In the genomic region with DNA sequence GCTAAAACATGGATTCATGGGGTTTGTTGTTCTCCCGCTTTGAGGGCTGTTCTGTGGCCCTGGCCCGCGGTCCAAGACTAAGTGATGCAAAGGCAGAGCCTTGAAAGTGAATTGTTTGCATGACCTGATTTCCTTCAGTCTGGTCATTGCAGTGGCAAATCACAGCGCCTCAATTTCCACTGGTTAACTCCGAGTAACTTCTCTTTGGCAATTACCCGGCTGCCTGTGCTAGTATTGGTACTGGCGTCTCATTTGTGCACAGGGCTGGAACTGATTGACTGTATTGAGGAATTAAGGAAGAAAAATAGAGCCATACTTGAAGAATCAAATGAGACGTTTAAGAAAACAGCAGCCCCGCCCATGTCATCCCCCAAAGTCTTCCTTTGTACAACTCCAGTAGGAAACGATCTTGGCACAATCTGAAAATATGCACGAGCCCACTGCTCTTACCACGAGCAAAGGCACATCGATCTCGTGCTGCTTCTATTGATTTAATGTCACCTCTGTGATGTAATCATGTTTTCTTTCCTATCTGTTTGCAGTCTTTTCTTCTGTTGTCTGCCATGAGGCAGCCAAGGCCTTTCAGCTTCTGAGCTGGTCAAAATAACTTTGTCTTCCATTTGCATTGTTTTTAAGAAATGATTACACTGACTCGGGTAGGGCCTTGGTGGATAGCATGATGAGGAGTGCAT, we compare ENCODE assay signal across 27 cellular contexts.
"Had no signal": no experiment of that assay in that cellular context is flagged by ENCODE, and none has a peak within 500 bp of the region (broad histone marks: within the 10 kb centered on the region; RNA-seq: fewer than 3 reads in every experiment).

No MANE protein-coding gene starts in this region.

- H3K36me3 ChIP-seq: ascending aorta, cardiac muscle cell, esophagus squamous epithelium, heart right ventricle, left ventricle myocardium inferior, pancreas, right atrium auricular region, tibial nerve, WERI-Rb-1 had no signal

- DNase-seq: activated CD4-positive, alpha-beta memory T cell treated with anti-CD3 and anti-CD28 coated beads for 36 hours; activated CD4-positive, alpha-beta T cell treated with anti-CD3 and anti-CD28 coated beads, Interleukin-2, amount 10 ng/mL, durations not matched to agents 24 days and 14 days; activated CD4-positive, CD25-positive, alpha-beta regulatory T cell treated with anti-CD3 and anti-CD28 coated beads, Interleukin-2, amount 50 U/mL, for 72 hours; activated gamma-delta T cell; activated naive CD4-positive, alpha-beta T cell treated with anti-CD3 and anti-CD28 coated beads, Interleukin-2, amount 10 ng/mL, durations not matched to agents 7 days and 5 days; activated naive CD8-positive, alpha-beta T cell treated with anti-CD3 and anti-CD28 coated beads, Interleukin-2, amount 10 ng/mL, durations not matched to agents 7 days and 5 days; cerebellar nuclear complex; cortex of kidney; esophagus squamous epithelium; foreskin melanocyte; heart right ventricle; kidney glomerular epithelial cell; left ventricle myocardium inferior; naive thymus-derived CD4-positive, alpha-beta T cell; pancreas; stimulated activated CD4-positive, alpha-beta T cell treated with anti-CD3 and anti-CD28 coated beads, Interleukin-15, amount 100 ng/mL, for 24 hours; stimulated activated naive CD4-positive, alpha-beta T cell treated with Interleukin-2 at 50 U/mL for 16 hours; T-helper 17 cell; T1000; WERI-Rb-1 had no signal

- H3K4me3 Mint-ChIP-seq: activated CD4-positive, alpha-beta memory T cell treated with anti-CD3 and anti-CD28 coated beads for 36 hours; activated CD4-positive, alpha-beta T cell treated with anti-CD3 and anti-CD28 coated beads, Interleukin-2, amount 10 ng/mL, durations not matched to agents 24 days and 14 days; activated naive CD4-positive, alpha-beta T cell treated with anti-CD3 and anti-CD28 coated beads, Interleukin-2, amount 10 ng/mL, durations not matched to agents 7 days and 5 days; activated naive CD8-positive, alpha-beta T cell treated with anti-CD3 and anti-CD28 coated beads, Interleukin-2, amount 10 ng/mL, durations not matched to agents 7 days and 5 days; brain; naive thymus-derived CD4-positive, alpha-beta T cell; T-helper 17 cell had no signal

- H3K27me3 ChIP-seq: ascending aorta, cardiac muscle cell, pancreas, right atrium auricular region, tibial nerve had no signal

- H3K27ac ChIP-seq: ascending aorta, cardiac muscle cell, esophagus squamous epithelium, heart right ventricle, left ventricle myocardium inferior, pancreas, psoas muscle, right atrium auricular region, tibial nerve, WERI-Rb-1 had no signal

- ATAC-seq: heart right ventricle; naive thymus-derived CD4-positive, alpha-beta T cell; pancreas; psoas muscle; SK-N-SH treated with all-trans-retinoic acid at 6 μM for 48 hours; T-helper 17 cell had no signal

- H3K4me3 ChIP-seq: ascending aorta, cardiac muscle cell, esophagus squamous epithelium, heart right ventricle, left ventricle myocardium inferior, pancreas, psoas muscle, right atrium auricular region, tibial nerve had no signal

- H3K27ac Mint-ChIP-seq: activated CD4-positive, alpha-beta memory T cell treated with anti-CD3 and anti-CD28 coated beads for 36 hours; activated CD4-positive, alpha-beta T cell treated with anti-CD3 and anti-CD28 coated beads, Interleukin-2, amount 10 ng/mL, durations not matched to agents 24 days and 14 days; activated naive CD4-positive, alpha-beta T cell treated with anti-CD3 and anti-CD28 coated beads, Interleukin-2, amount 10 ng/mL, durations not matched to agents 7 days and 5 days; activated naive CD8-positive, alpha-beta T cell treated with anti-CD3 and anti-CD28 coated beads, Interleukin-2, amount 10 ng/mL, durations not matched to agents 7 days and 5 days; brain; naive thymus-derived CD4-positive, alpha-beta T cell; T-helper 17 cell had no signal

- H3K36me3 Mint-ChIP-seq: activated CD4-positive, alpha-beta memory T cell treated with anti-CD3 and anti-CD28 coated beads for 36 hours; activated naive CD4-positive, alpha-beta T cell treated with anti-CD3 and anti-CD28 coated beads, Interleukin-2, amount 10 ng/mL, durations not matched to agents 7 days and 5 days; activated naive CD8-positive, alpha-beta T cell treated with anti-CD3 and anti-CD28 coated beads, Interleukin-2, amount 10 ng/mL, durations not matched to agents 7 days and 5 days; brain; naive thymus-derived CD4-positive, alpha-beta T cell had no signal

- H3K4me1 Mint-ChIP-seq: activated CD4-positive, alpha-beta T cell treated with anti-CD3 and anti-CD28 coated beads, Interleukin-2, amount 10 ng/mL, durations not matched to agents 24 days and 14 days; activated naive CD4-positive, alpha-beta T cell treated with anti-CD3 and anti-CD28 coated beads, Interleukin-2, amount 10 ng/mL, durations not matched to agents 7 days and 5 days; activated naive CD8-positive, alpha-beta T cell treated with anti-CD3 and anti-CD28 coated beads, Interleukin-2, amount 10 ng/mL, durations not matched to agents 7 days and 5 days; brain; naive thymus-derived CD4-positive, alpha-beta T cell; T-helper 17 cell had no signal

- H3K4me1 ChIP-seq: ascending aorta, esophagus squamous epithelium, heart right ventricle, left ventricle myocardium inferior, pancreas, psoas muscle, right atrium auricular region, tibial nerve had no signal

- H3K9me3 ChIP-seq: ascending aorta, esophagus squamous epithelium, heart right ventricle, pancreas, psoas muscle, right atrium auricular region had no signal

- H3K9me3 Mint-ChIP-seq: activated CD4-positive, alpha-beta memory T cell treated with anti-CD3 and anti-CD28 coated beads for 36 hours; activated CD4-positive, alpha-beta T cell treated with anti-CD3 and anti-CD28 coated beads, Interleukin-2, amount 10 ng/mL, durations not matched to agents 24 days and 14 days; activated naive CD4-positive, alpha-beta T cell treated with anti-CD3 and anti-CD28 coated beads, Interleukin-2, amount 10 ng/mL, durations not matched to agents 7 days and 5 days; brain had no signal
